Comparison of ENCODE assay signal across 13 cellular contexts in genomic region chr5:35246411-35246810, GRCh38. TPM values are rescaled to one million over a fixed set of nuclear protein-coding genes. Genes with fewer than 3 reads are reported as not detected.
DNase-seq lines count a peak whose midpoint lies in the region; ATAC-seq and TF ChIP-seq lines count a peak whose summit lies in the region.
"Had no signal": no experiment of that assay in that cellular context is flagged by ENCODE, and none has a peak within 500 bp of the region (broad histone marks: within the 10 kb centered on the region; RNA-seq: fewer than 3 reads in every experiment).

No MANE protein-coding gene starts in this region.

- H3K4me1 ChIP-seq in trophoblast cell (ENCODE audit: control insufficient read depth in 1 of 2, insufficient read depth in 2 of 2, low read length in 2 of 2) (no peaks in the 10 kb centered on the region), MM.1S (ENCODE audit: low read length) (0 out of 2 replicates have a peak, but pooled peaks cover 3% of the 10 kb centered on the region)

- no peak overlapping the region for H4K8ac ChIP-seq in trophoblast cell (ENCODE audit: low read depth, low read length)

- H3K27ac ChIP-seq in trophoblast cell (ENCODE audit: low read depth, low read length) (no peak overlapping the region), MM.1S (ENCODE audit: low read length) (no peak overlapping the region)
- H3K27ac ChIP-seq: SK-N-MC had no signal

- DNase-seq in NCI-H69 (lab: John Stamatoyannopoulos, UW) = peak; percentile 49
- no peak for DNase-seq in fibroblast of villous mesenchyme (ENCODE audit: low read depth)
- peak; percentile 26 to 58 for DNase-seq in trophoblast cell
- no peak for DNase-seq in cardiac septum (ENCODE audit: low spot score)
- DNase-seq in SKM-1 (lab: John Stamatoyannopoulos, UW; ENCODE audit: unreplicated experiment) = no peak
- DNase-seq in MM.1S = no peak
- DNase-seq: activated CD4-positive, alpha-beta T cell treated with anti-CD3 and anti-CD28 coated beads for 1 hour; central memory CD4-positive, alpha-beta T cell; Karpas-422; NCI-H510A had no signal

- H3F3A ChIP-seq in MM.1S (ENCODE audit: insufficient read depth, low read length) = no peaks in the 10 kb centered on the region

- no peaks in the 10 kb centered on the region for H3K79me1 ChIP-seq in trophoblast cell (ENCODE audit: low read length)

- TF ChIP-seq CTCF in GM12874 (IDR thresholded peaks at IDR 0.05; ENCODE audit: insufficient read depth, low read depth, low read length) = peak; percentile 13; the same call in 1 of the 2 replicates
- peak; percentile 3 for TF ChIP-seq CTCF in fibroblast of villous mesenchyme (IDR thresholded peaks at IDR 0.05; ENCODE audit: insufficient read depth, low read depth, low read length)
- no peak for TF ChIP-seq CTCF in MM.1S (IDR thresholded peaks at IDR 0.05; ENCODE audit: low read length)

- intact Hi-C loops in cardiac septum (cut with DNase I) = no loop called here

- H3K4me3 ChIP-seq in fibroblast of villous mesenchyme (ENCODE audit: low read depth, low read length) = no peak overlapping the region
- no peak overlapping the region for H3K4me3 ChIP-seq in trophoblast cell (ENCODE audit: low read depth, low read length)
- H3K4me3 ChIP-seq in MM.1S (ENCODE audit: low read length) = no peak overlapping the region
- H3K4me3 ChIP-seq: SK-N-MC had no signal

- H4K20me1 ChIP-seq in MM.1S (ENCODE audit: insufficient read depth, low read length) = no peaks in the 10 kb centered on the region

- H3K18ac ChIP-seq in trophoblast cell (ENCODE audit: low read length) = no peak overlapping the region

- H4K12ac ChIP-seq in trophoblast cell (ENCODE audit: low read depth, low read length) = no peak overlapping the region

- no peak overlapping the region for H3K4ac ChIP-seq in trophoblast cell (ENCODE audit: low read depth, low read length)

- H3K27me3 ChIP-seq in trophoblast cell (ENCODE audit: insufficient read depth, low read length) = no peaks in the 10 kb centered on the region
- no peaks in the 10 kb centered on the region for H3K27me3 ChIP-seq in MM.1S (replicated peaks; ENCODE audit: insufficient read depth, low read length)

- no peaks in the 10 kb centered on the region for H3K9me3 ChIP-seq in trophoblast cell (ENCODE audit: insufficient read depth, low read depth, low read length)
- no peaks in the 10 kb centered on the region for H3K9me3 ChIP-seq in MM.1S (replicated peaks; ENCODE audit: insufficient read depth, low read length)

- no CpG with 5 or more reads among the region's 2 CpGs for WGBS in trophoblast cell (ENCODE audit: extremely low coverage, insufficient coverage, insufficient read length)

- no peak overlapping the region for H3K23ac ChIP-seq in trophoblast cell (ENCODE audit: low read length)

- H4K91ac ChIP-seq in trophoblast cell (ENCODE audit: low read depth, low read length) = no peak overlapping the region

- H2BK5ac ChIP-seq in trophoblast cell (ENCODE audit: low read depth, low read length, poor library complexity) = no peak overlapping the region

- H3K14ac ChIP-seq in trophoblast cell (ENCODE audit: low read length) = no peak overlapping the region

- H3K4me2 ChIP-seq in trophoblast cell (ENCODE audit: low read length) (no peak overlapping the region), MM.1S (ENCODE audit: low read depth, low read length) (no peak overlapping the region)

- no peak overlapping the region for H2BK120ac ChIP-seq in trophoblast cell (ENCODE audit: insufficient read depth, low read length, poor library complexity)

- no peaks in the 10 kb centered on the region for H3K9me2 ChIP-seq in MM.1S (replicated peaks; ENCODE audit: insufficient read depth, low read length)

- H2AFZ ChIP-seq in trophoblast cell (ENCODE audit: insufficient read depth, low read length, poor library complexity) = no peak overlapping the region
- H2AFZ ChIP-seq in MM.1S (ENCODE audit: low read length) = no peak overlapping the region

- no peak overlapping the region for H3K9ac ChIP-seq in trophoblast cell (ENCODE audit: low read length)
- H3K9ac ChIP-seq in MM.1S (ENCODE audit: low read length) = no peak overlapping the region

- no peak overlapping the region for H2AK5ac ChIP-seq in trophoblast cell (ENCODE audit: low read length)

- H2BK12ac ChIP-seq in trophoblast cell (ENCODE audit: low read length) = no peak overlapping the region

- H3K79me2 ChIP-seq in trophoblast cell (ENCODE audit: control insufficient read depth, insufficient read depth, low read length, poor library complexity) = no peaks in the 10 kb centered on the region
- no peaks in the 10 kb centered on the region for H3K79me2 ChIP-seq in MM.1S (ENCODE audit: low read length)

- ATAC-seq in HG03378 (IDR thresholded peaks at IDR 0.05; ENCODE audit: unreplicated experiment) = no peak

- no peaks in the 10 kb centered on the region for H3K36me3 ChIP-seq in trophoblast cell (ENCODE audit: control insufficient read depth in 1 of 2, insufficient read depth in 2 of 2, low read length in 2 of 2)
- no peaks in the 10 kb centered on the region for H3K36me3 ChIP-seq in MM.1S (replicated peaks; ENCODE audit: insufficient read depth, low read length)

RNA-seq across cellular contexts. Expression of gene PRLR, which starts 16.1 kb away (rescaled TPM):
- total RNA-seq in fibroblast of villous mesenchyme = 0.97 and 3.5 TPM in 2 replicates
- 7.2 and 7.7 TPM in 2 replicates for polyA plus RNA-seq in trophoblast cell (2013)
- 0.30 TPM for total RNA-seq in cardiac septum

Comparison
In these comparisons a context has a peak if more than half of its experiments do, and no peak if none do; other contexts are left out.
1. DNase-seq: peak in NCI-H69 (single experiment) and trophoblast cell (2 of 2); none in fibroblast of villous mesenchyme (single experiment), cardiac septum (single experiment), SKM-1 (single experiment) and MM.1S (single experiment).